ENCODE assay signal across 8 cellular contexts in the genomic region with DNA sequence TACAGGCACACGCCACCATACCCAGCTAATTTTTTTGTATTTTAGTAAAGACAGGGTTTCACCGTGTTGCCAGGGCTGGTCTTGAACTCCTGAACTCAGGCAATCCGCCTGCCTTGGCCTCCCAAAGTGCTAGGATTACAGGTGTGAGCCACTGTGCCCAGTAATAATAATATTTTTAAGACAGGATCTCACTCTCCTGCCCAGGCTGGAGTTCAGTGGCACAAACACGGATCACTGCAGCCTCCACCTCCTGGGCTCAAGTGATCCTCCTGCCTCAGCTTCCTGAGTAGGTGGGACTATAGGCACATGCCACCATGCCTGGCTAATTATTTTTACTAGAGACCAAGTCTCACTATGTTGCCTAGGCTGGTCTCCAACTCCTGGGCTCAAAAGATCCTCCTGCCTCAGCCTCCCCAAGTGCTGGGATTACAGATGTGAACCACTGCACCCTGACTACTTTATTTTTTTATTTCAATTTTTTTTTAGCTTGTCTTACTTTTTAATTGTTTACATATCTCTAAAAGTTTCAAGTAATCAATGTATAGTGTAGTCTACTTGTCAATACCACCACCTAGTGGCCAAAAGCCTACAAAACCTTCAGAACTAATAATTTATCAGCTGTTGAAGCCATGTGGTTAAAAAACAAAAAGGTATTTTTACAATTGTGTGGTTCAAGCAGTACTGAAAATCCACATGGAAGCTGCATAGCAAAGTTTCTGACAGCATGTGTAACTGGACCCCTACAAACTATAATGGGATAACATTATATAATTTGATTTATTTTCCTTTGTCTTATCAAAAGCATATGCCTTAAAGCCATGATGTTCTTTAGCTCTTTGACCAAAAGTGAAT. TPM values are rescaled to one million over a fixed set of nuclear protein-coding genes. Genes with fewer than 3 reads are reported as not detected.
A peak's percentile ranks its signal among the peaks of the same experiment; 100 is the strongest.
DNase-seq lines count a peak whose midpoint lies in the region; ATAC-seq and TF ChIP-seq lines count a peak whose summit lies in the region.

No MANE protein-coding gene starts in this region.

- H3K9ac ChIP-seq in OCI-LY1 (ENCODE audit: low read length): no peak overlapping the region

- H3F3A ChIP-seq in OCI-LY1 (ENCODE audit: insufficient read depth, low read length): no peaks in the 10 kb centered on the region

- H3K4me3 ChIP-seq in OCI-LY1 (ENCODE audit: low read depth, low read length, poor library complexity, severe bottlenecking): no peak overlapping the region
- no peak overlapping the region for H3K4me3 ChIP-seq in astrocyte of the spinal cord (ENCODE audit: low read depth, low read length)

- no peaks in the 10 kb centered on the region for H3K27me3 ChIP-seq in OCI-LY1 (ENCODE audit: insufficient read depth, low read length)

- H3K9me3 ChIP-seq in OCI-LY1 (ENCODE audit: low read length): no peaks in the 10 kb centered on the region

- no peak overlapping the region for H3K4me3 Mint-ChIP-seq in immature natural killer cell
- H3K4me3 Mint-ChIP-seq in stimulated activated naive B cell treated with anti-CD40 and anti-IgM and Interleukin-4, amounts not matched to agents 10 μg/mL and 1 μg/mL and 100 μg/mL, for 72 hours: no peak overlapping the region

- no peaks in the 10 kb centered on the region for H3K79me2 ChIP-seq in OCI-LY1 (ENCODE audit: insufficient read depth, low read length)

- H3K36me3 Mint-ChIP-seq in immature natural killer cell: peaks cover 8 to 27% (median 18%) of the 10 kb centered on the region in 3 donors
- peaks cover 18 to 33% of the 10 kb centered on the region in 2 donors for H3K36me3 Mint-ChIP-seq in stimulated activated naive B cell treated with anti-CD40 and anti-IgM and Interleukin-4, amounts not matched to agents 10 μg/mL and 1 μg/mL and 100 μg/mL, for 72 hours

- H4K20me1 ChIP-seq in OCI-LY1 (ENCODE audit: insufficient read depth, low read length): no peaks in the 10 kb centered on the region

- no peak overlapping the region for H3K27ac Mint-ChIP-seq in immature natural killer cell
- H3K27ac Mint-ChIP-seq in stimulated activated naive B cell treated with anti-CD40 and anti-IgM and Interleukin-4, amounts not matched to agents 10 μg/mL and 1 μg/mL and 100 μg/mL, for 72 hours: no peak overlapping the region

- no peak overlapping the region for H3K4me2 ChIP-seq in OCI-LY1 (ENCODE audit: low read length)

- peaks cover 49% of the 10 kb centered on the region; the same call in 1 of the 2 replicates for H3K36me3 ChIP-seq in OCI-LY1 (ENCODE audit: insufficient read depth, low read length)

- H3K4me1 Mint-ChIP-seq in immature natural killer cell: peaks cover 5 to 21% of the 10 kb centered on the region in 2 donors
- H3K4me1 Mint-ChIP-seq in stimulated activated naive B cell treated with anti-CD40 and anti-IgM and Interleukin-4, amounts not matched to agents 10 μg/mL and 1 μg/mL and 100 μg/mL, for 72 hours: peaks cover 23 to 52% of the 10 kb centered on the region in 2 donors

- H3K9me2 ChIP-seq in OCI-LY1 (ENCODE audit: low read depth, low read length): no peaks in the 10 kb centered on the region

- H3K9me3 Mint-ChIP-seq in immature natural killer cell: no peaks in the 10 kb centered on the region
- no peaks in the 10 kb centered on the region for H3K9me3 Mint-ChIP-seq in stimulated activated naive B cell treated with anti-CD40 and anti-IgM and Interleukin-4, amounts not matched to agents 10 μg/mL and 1 μg/mL and 100 μg/mL, for 72 hours

- H3K27ac ChIP-seq in OCI-LY1 (ENCODE audit: low read depth, low read length, poor library complexity, severe bottlenecking): no peak overlapping the region

- no peak overlapping the region for H2AFZ ChIP-seq in OCI-LY1 (ENCODE audit: low read length)

- H3K27me3 Mint-ChIP-seq in immature natural killer cell (ENCODE audit: low read depth in 3 of 3): no peaks in the 10 kb centered on the region
- no peaks in the 10 kb centered on the region for H3K27me3 Mint-ChIP-seq in stimulated activated naive B cell treated with anti-CD40 and anti-IgM and Interleukin-4, amounts not matched to agents 10 μg/mL and 1 μg/mL and 100 μg/mL, for 72 hours

- peak in 5 of 6 experiments; percentile 3 to 70 (median 33) for DNase-seq in stimulated activated naive CD4-positive, alpha-beta T cell (lab: John Stamatoyannopoulos, UW)
- DNase-seq in stimulated activated naive CD4-positive, alpha-beta T cell treated with Interleukin-2 at 50 U/mL for 16 hours (lab: John Stamatoyannopoulos, UW): no peak
- DNase-seq in HS-5 (ENCODE audit: low read depth): peak; percentile 53
- peak; percentile 74 for DNase-seq in astrocyte of the spinal cord (ENCODE audit: low read depth, low spot score)
- DNase-seq in immature natural killer cell: peak; percentile 43 to 60 (median 50)
- DNase-seq in stimulated activated naive B cell treated with anti-CD40 and anti-IgM and Interleukin-4, amounts not matched to agents 10 μg/mL and 1 μg/mL and 100 μg/mL, for 72 hours: peak; percentile 17
- no peak for DNase-seq in iPS-NIHi7 (ENCODE audit: extremely low spot score)

- TF ChIP-seq CTCF in OCI-LY1 (IDR thresholded peaks at IDR 0.05; ENCODE audit: low read length) (peak; percentile 79), astrocyte of the spinal cord (IDR thresholded peaks at IDR 0.05; ENCODE audit: low read depth, low read length) (peak; percentile 58)

- ATAC-seq in stimulated activated naive B cell treated with anti-CD40 and anti-IgM and Interleukin-4, amounts not matched to agents 10 μg/mL and 1 μg/mL and 100 μg/mL, for 72 hours (replicated peaks): peak; percentile 72 to 76

- H3K4me1 ChIP-seq in OCI-LY1 (ENCODE audit: insufficient read depth, low read length, severe bottlenecking): peaks cover 31% of the 10 kb centered on the region

- in situ Hi-C loops in astrocyte of the spinal cord (cut with HindIII; ENCODE audit: low sequenced_read_pairs): no loop called here

RNA-seq across cellular contexts. Expression of gene NARS2, which starts 10.4 kb away (rescaled TPM):
- polyA plus RNA-seq in immature natural killer cell: 10 to 100 TPM in 1 of 3 donors, 1 to 10 TPM in 2; 4.8 to 12.2 (median 8.4) TPM

Comparison
In these comparisons a context has a peak if more than half of its experiments do, and no peak if none do; other contexts are left out.
1. DNase-seq: peak in stimulated activated naive CD4-positive, alpha-beta T cell (5 of 6), HS-5 (single experiment), astrocyte of the spinal cord (single experiment), immature natural killer cell (3 of 3) and stimulated activated naive B cell treated with anti-CD40 and anti-IgM and Interleukin-4, amounts not matched to agents 10 μg/mL and 1 μg/mL and 100 μg/mL, for 72 hours (single experiment); none in stimulated activated naive CD4-positive, alpha-beta T cell treated with Interleukin-2 at 50 U/mL for 16 hours (single experiment) and iPS-NIHi7 (single experiment).